Comparison of ENCODE assay signal across 1 cellular context in the genomic region with DNA sequence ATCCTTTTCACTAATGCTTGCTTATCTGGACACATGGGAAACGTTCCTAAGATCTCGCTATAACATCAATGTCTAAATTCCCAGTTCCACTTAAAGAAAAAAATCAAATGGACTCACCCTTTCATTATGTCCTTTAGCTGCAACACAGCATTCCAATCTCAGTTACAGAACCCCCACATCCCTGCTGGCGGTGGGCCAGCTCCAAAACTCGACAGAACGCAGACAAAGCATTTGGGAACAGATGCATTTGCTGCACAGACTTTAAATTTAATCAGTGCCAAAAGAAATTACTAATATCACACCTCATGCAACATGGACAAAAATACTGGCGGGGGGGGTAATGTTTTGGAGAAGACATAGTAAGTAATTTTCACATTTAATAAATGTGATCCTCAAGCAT.
TF ChIP-seq lines count a peak whose summit lies in the region.

No MANE protein-coding gene starts in this region.

TF ChIP-seq in HepG2, 621 proteins besides CTCF, POLR2A, EP300 and RAD21 (continued from another document):
- no peak for TF ChIP-seq IRF2 (CRISPR knock-in tag; IDR thresholded peaks at IDR 0.05)
- TF ChIP-seq NRL (CRISPR knock-in tag; IDR thresholded peaks at IDR 0.05; ENCODE audit: borderline replicate concordance), result no peak
- no peak for TF ChIP-seq ZNF709 (CRISPR knock-in tag; IDR thresholded peaks at IDR 0.05)
- TF ChIP-seq, protein P1, sequence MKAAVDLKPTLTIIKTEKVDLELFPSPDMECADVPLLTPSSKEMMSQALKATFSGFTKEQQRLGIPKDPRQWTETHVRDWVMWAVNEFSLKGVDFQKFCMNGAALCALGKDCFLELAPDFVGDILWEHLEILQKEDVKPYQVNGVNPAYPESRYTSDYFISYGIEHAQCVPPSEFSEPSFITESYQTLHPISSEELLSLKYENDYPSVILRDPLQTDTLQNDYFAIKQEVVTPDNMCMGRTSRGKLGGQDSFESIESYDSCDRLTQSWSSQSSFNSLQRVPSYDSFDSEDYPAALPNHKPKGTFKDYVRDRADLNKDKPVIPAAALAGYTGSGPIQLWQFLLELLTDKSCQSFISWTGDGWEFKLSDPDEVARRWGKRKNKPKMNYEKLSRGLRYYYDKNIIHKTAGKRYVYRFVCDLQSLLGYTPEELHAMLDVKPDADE (CRISPR knock-in tag; IDR thresholded peaks at IDR 0.05), result no peak
- no peak for TF ChIP-seq HNF1B (CRISPR knock-in tag; IDR thresholded peaks at IDR 0.05)
- TF ChIP-seq ZFP36L1 (CRISPR knock-in tag; IDR thresholded peaks at IDR 0.05), result no peak
- no peak for TF ChIP-seq KDM2A (CRISPR knock-in tag; IDR thresholded peaks at IDR 0.05; ENCODE audit: borderline replicate concordance, low read depth)
